Comparison of ENCODE assay signal across 8 cellular contexts in the genomic region with DNA sequence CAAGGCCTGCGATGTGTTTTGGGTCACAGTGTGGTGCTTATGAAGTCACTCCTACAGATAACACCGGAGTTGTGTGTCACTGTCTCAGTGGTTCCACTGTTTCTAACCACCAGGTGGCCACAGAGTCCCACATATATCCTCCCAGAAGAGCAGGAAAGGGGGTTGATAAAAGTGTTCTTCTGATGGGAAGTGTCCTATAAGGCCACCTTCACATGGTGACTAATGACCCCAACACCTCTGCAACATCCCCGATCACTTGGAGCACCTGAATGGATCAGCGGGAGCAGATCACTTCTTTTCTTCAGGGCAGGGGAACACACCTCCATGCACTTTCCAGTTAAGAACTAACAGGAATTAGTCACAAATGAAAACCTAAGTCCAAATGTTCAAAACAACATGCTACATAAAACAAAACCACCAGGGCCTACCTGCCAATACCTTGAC.
A peak's percentile ranks its signal among the peaks of the same experiment; 100 is the strongest.
DNase-seq lines count a peak whose midpoint lies in the region; ATAC-seq, FAIRE-seq and TF ChIP-seq lines count a peak whose summit lies in the region.
"Not testable (repeated sequence)": the region's sequence is repeated elsewhere in the genome, so short reads cannot be mapped to it uniquely, and the experiment has no call there.

No MANE protein-coding gene starts in this region.

- TF ChIP-seq CTCF in D721Med (IDR thresholded peaks at IDR 0.05; ENCODE audit: insufficient read depth, missing control alignments): peak; percentile 79
- TF ChIP-seq CTCF in WTC11 (IDR thresholded peaks at IDR 0.05): peak; percentile 38; the same call in 1 of the 2 replicates
- TF ChIP-seq CTCF in ascending aorta (IDR thresholded peaks at IDR 0.05): peak; percentile 64 to 85 (median 74)
- peak; percentile 80 for TF ChIP-seq CTCF in neural progenitor cell (IDR thresholded peaks at IDR 0.05)

- H3K4me1 Mint-ChIP-seq in WTC11: not testable (repeated sequence)
- peaks cover 13% of the 10 kb centered on the region for H3K4me1 Mint-ChIP-seq in neural progenitor cell
- H3K4me1 Mint-ChIP-seq in stimulated activated effector memory CD8-positive, alpha-beta T cell treated with anti-CD3 and anti-CD28 coated beads, Interleukin-12 subunit alpha, Interleukin-12 subunit beta, amount 100 ng/mL, for 72 hours: peaks cover 43% of the 10 kb centered on the region

- H3F3A ChIP-seq in neural progenitor cell (ENCODE audit: low read depth): not testable (repeated sequence)

- H3K9me3 ChIP-seq in ascending aorta; neural progenitor cell (ENCODE audit: low read depth): not testable (repeated sequence)

- H3K4me3 Mint-ChIP-seq in WTC11, neural progenitor cell: not testable (repeated sequence)
- peak overlapping the region; percentile 33 for H3K4me3 Mint-ChIP-seq in stimulated activated effector memory CD8-positive, alpha-beta T cell treated with anti-CD3 and anti-CD28 coated beads, Interleukin-12 subunit alpha, Interleukin-12 subunit beta, amount 100 ng/mL, for 72 hours

- H3K79me2 ChIP-seq in neural progenitor cell (ENCODE audit: low read depth): not testable (repeated sequence)

- ATAC-seq in HG03135 (IDR thresholded peaks at IDR 0.05; ENCODE audit: unreplicated experiment) (peak; percentile 66), WTC11 (peak; percentile 96)
- ATAC-seq in stimulated activated effector memory CD8-positive, alpha-beta T cell treated with anti-CD3 and anti-CD28 coated beads, Interleukin-12 subunit alpha, Interleukin-12 subunit beta, amount 100 ng/mL, for 72 hours: peak; percentile 94

- not testable (repeated sequence) for H3K27me3 ChIP-seq in ascending aorta, neural progenitor cell

- H3K4me1 ChIP-seq in ascending aorta, neural progenitor cell: not testable (repeated sequence)

- not testable (repeated sequence) for H3K9me3 Mint-ChIP-seq in WTC11; neural progenitor cell; stimulated activated effector memory CD8-positive, alpha-beta T cell treated with anti-CD3 and anti-CD28 coated beads, Interleukin-12 subunit alpha, Interleukin-12 subunit beta, amount 100 ng/mL, for 72 hours

- not testable (repeated sequence) for H3K9ac ChIP-seq in neural progenitor cell

- H3K4me2 ChIP-seq in neural progenitor cell: not testable (repeated sequence)

- not testable (repeated sequence) for H3K4me3 ChIP-seq in ascending aorta, neural progenitor cell

- DNase-seq in D721Med (ENCODE audit: insufficient read length, low spot score) (peak; percentile 37), NCI-H526 treated with DMSO at 0.1 percent for 48 hours (lab: John Stamatoyannopoulos, UW) (peak; percentile 85), WTC11 (ENCODE audit: low spot score) (peak; percentile 71), ascending aorta (ENCODE audit: low spot score in 2 of 2) (peak in 1 of 2 donors; percentile 78), glomerular visceral epithelial cell (ENCODE audit: extremely low spot score) (peak; percentile 75), neural progenitor cell (ENCODE audit: low spot score) (peak; percentile 80)
- peak; percentile 49 to 79 for DNase-seq in stimulated activated effector memory CD8-positive, alpha-beta T cell treated with anti-CD3 and anti-CD28 coated beads, Interleukin-12 subunit alpha, Interleukin-12 subunit beta, amount 100 ng/mL, for 72 hours (ENCODE audit: low spot score in 2 of 2)

- H3K36me3 Mint-ChIP-seq in WTC11; neural progenitor cell; stimulated activated effector memory CD8-positive, alpha-beta T cell treated with anti-CD3 and anti-CD28 coated beads, Interleukin-12 subunit alpha, Interleukin-12 subunit beta, amount 100 ng/mL, for 72 hours: not testable (repeated sequence)

- H3K27me3 Mint-ChIP-seq in WTC11 (ENCODE audit: low read depth); neural progenitor cell (ENCODE audit: insufficient read depth, low read depth): not testable (repeated sequence)

- H2AFZ ChIP-seq in neural progenitor cell (replicated peaks): peak overlapping the region; percentile 51

- not testable (repeated sequence) for FAIRE-seq in D721Med (lab: Jason Lieb, UNC)

- H3K27ac ChIP-seq in ascending aorta, neural progenitor cell: not testable (repeated sequence)

- not testable (repeated sequence) for H4K20me1 ChIP-seq in neural progenitor cell (ENCODE audit: low read depth)

- intact Hi-C loops in ascending aorta (cut with DNase I): not testable (repeated sequence)

- POLR2A ChIA-PET in WTC11 (lab: Charles Lee): not testable (repeated sequence)

- H3K27ac Mint-ChIP-seq in WTC11: not testable (repeated sequence)
- H3K27ac Mint-ChIP-seq in neural progenitor cell: peak overlapping the region; percentile 57
- H3K27ac Mint-ChIP-seq in stimulated activated effector memory CD8-positive, alpha-beta T cell treated with anti-CD3 and anti-CD28 coated beads, Interleukin-12 subunit alpha, Interleukin-12 subunit beta, amount 100 ng/mL, for 72 hours: peak overlapping the region; percentile 83

- not testable (repeated sequence) for H3K36me3 ChIP-seq in ascending aorta, neural progenitor cell

- CTCF ChIA-PET in WTC11 (lab: Charles Lee): interaction anchor here (1.3 kb wide), 1 partner anchor 17 kb away, joined by 3 read pairs; no protein-coding TSS in a partner anchor
